In the genomic region with DNA sequence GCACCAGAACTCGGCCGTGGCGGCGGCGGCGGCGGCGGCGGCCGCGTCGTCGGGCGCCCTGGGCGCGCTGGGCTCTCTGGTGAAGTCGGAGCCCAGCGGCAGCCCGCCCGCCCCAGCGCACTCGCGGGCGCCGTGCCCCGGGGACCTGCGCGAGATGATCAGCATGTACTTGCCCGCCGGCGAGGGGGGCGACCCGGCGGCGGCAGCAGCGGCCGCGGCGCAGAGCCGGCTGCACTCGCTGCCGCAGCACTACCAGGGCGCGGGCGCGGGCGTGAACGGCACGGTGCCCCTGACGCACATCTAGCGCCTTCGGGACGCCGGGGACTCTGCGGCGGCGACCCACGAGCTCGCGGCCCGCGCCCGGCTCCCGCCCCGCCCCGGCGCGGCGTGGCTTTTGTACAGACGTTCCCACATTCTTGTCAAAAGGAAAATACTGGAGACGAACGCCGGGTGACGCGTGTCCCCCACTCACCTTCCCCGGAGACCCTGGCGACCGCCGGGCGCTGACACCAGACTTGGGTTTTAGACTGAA, we compare ENCODE assay signal across 14 cellular contexts. TPM values are rescaled to one million over a fixed set of nuclear protein-coding genes. Genes with fewer than 3 reads are reported as not detected.
DNase-seq lines count a peak whose midpoint lies in the region; ATAC-seq, FAIRE-seq and TF ChIP-seq lines count a peak whose summit lies in the region.
"Had no signal": no experiment of that assay in that cellular context is flagged by ENCODE, and none has a peak within 500 bp of the region (broad histone marks: within the 10 kb centered on the region; RNA-seq: fewer than 3 reads in every experiment).

No MANE protein-coding gene starts in this region.

- H3K27me3 Mint-ChIP-seq in activated CD4-positive, alpha-beta memory T cell treated with anti-CD3 and anti-CD28 coated beads, Interleukin-2, amount 10 ng/mL, durations not matched to agents 7 days and 5 days, result peaks cover 59% of the 10 kb centered on the region
- H3K27me3 Mint-ChIP-seq in type B pancreatic cell, result peaks cover 77% of the 10 kb centered on the region

- DNase-seq in right cardiac atrium, result no peak
- no peak for DNase-seq in right atrium auricular region (ENCODE audit: low spot score)
- DNase-seq in activated CD4-positive, alpha-beta memory T cell treated with anti-CD3 and anti-CD28 coated beads, Interleukin-2, amount 10 ng/mL, durations not matched to agents 7 days and 5 days, result no peak
- no peak for DNase-seq in type B pancreatic cell (ENCODE audit: extremely low spot score, unreplicated experiment)
- no peak for DNase-seq in NCI-H1436 (lab: John Stamatoyannopoulos, UW)
- DNase-seq in GM19239 (ENCODE audit: insufficient read length, low spot score), result no peak
- DNase-seq in ascending aorta (ENCODE audit: low spot score in 2 of 2), result no peak
- DNase-seq: kidney glomerular epithelial cell, NCI-H2171 treated with DMSO at 0.1 percent for 48 hours had no signal

- ATAC-seq in right cardiac atrium, result no peak
- ATAC-seq: gastroesophageal sphincter had no signal

- CTCF ChIA-PET in activated CD4-positive, alpha-beta memory T cell treated with anti-CD3 and anti-CD28 coated beads, Interleukin-2, amount 10 ng/mL, durations not matched to agents 7 days and 5 days (lab: Charles Lee), result no interaction called here

- TF ChIP-seq CTCF in right atrium auricular region (IDR thresholded peaks at IDR 0.05) (no peak), type B pancreatic cell (conservative IDR thresholded peaks at IDR 0.05) (no peak), ascending aorta (IDR thresholded peaks at IDR 0.05) (no peak)

- POLR2A ChIA-PET in activated CD4-positive, alpha-beta memory T cell treated with anti-CD3 and anti-CD28 coated beads, Interleukin-2, amount 10 ng/mL, durations not matched to agents 7 days and 5 days (lab: Charles Lee), result no interaction called here

- H3K27me3 ChIP-seq in right cardiac atrium (ENCODE audit: control insufficient read depth, insufficient read depth), result peaks cover 2% of the 10 kb centered on the region
- H3K27me3 ChIP-seq in right atrium auricular region, result peaks cover 37 to 62% of the 10 kb centered on the region in 2 donors
- peaks cover 81% of the 10 kb centered on the region for H3K27me3 ChIP-seq in iPS-18a (ENCODE audit: control insufficient read depth, insufficient read depth, low read length)
- peaks cover 10% of the 10 kb centered on the region for H3K27me3 ChIP-seq in ascending aorta

- H3K4me3 Mint-ChIP-seq in activated CD4-positive, alpha-beta memory T cell treated with anti-CD3 and anti-CD28 coated beads, Interleukin-2, amount 10 ng/mL, durations not matched to agents 7 days and 5 days, result peak overlapping the region; percentile 47
- peak overlapping the region; percentile 77 for H3K4me3 Mint-ChIP-seq in type B pancreatic cell

- no peak for FAIRE-seq in GM19239 (lab: Jason Lieb, UNC)

- no peaks in the 10 kb centered on the region for H3K9me3 ChIP-seq in right cardiac atrium (ENCODE audit: control insufficient read depth, low read length)
- H3K9me3 ChIP-seq in right atrium auricular region, result no peaks in the 10 kb centered on the region
- H3K9me3 ChIP-seq in iPS-18a (ENCODE audit: control insufficient read depth, low read depth, low read length), result no peaks in the 10 kb centered on the region
- H3K9me3 ChIP-seq in ascending aorta, result no peaks in the 10 kb centered on the region
- H3K9me3 ChIP-seq: gastroesophageal sphincter had no signal

- H3K27ac ChIP-seq in right cardiac atrium (ENCODE audit: low read length) (no peak overlapping the region), right atrium auricular region (no peak overlapping the region), iPS-18a (ENCODE audit: low read length) (no peak overlapping the region), ascending aorta (no peak overlapping the region)
- H3K27ac ChIP-seq: gastroesophageal sphincter had no signal

- WGBS in right cardiac atrium, result 3% methylated on average over 80 of the region's 80 CpGs

- peak overlapping the region; percentile 44 for H3K27ac Mint-ChIP-seq in activated CD4-positive, alpha-beta memory T cell treated with anti-CD3 and anti-CD28 coated beads, Interleukin-2, amount 10 ng/mL, durations not matched to agents 7 days and 5 days
- H3K27ac Mint-ChIP-seq in type B pancreatic cell, result peak overlapping the region; percentile 35

- peak overlapping the region; percentile 31 for H3K4me3 ChIP-seq in right cardiac atrium (ENCODE audit: low read length)
- H3K4me3 ChIP-seq in right atrium auricular region, result no peak overlapping the region
- H3K4me3 ChIP-seq in iPS-18a (ENCODE audit: low read length), result peak overlapping the region; percentile 49
- H3K4me3 ChIP-seq in ascending aorta, result no peak overlapping the region

- H3K9ac ChIP-seq in iPS-18a (ENCODE audit: low read length), result no peak overlapping the region

- peaks cover 3% of the 10 kb centered on the region for H3K4me1 Mint-ChIP-seq in activated CD4-positive, alpha-beta memory T cell treated with anti-CD3 and anti-CD28 coated beads, Interleukin-2, amount 10 ng/mL, durations not matched to agents 7 days and 5 days
- H3K4me1 Mint-ChIP-seq in type B pancreatic cell (ENCODE audit: unreplicated experiment), result peaks cover 5% of the 10 kb centered on the region

- H3K36me3 ChIP-seq in right atrium auricular region (no peaks in the 10 kb centered on the region), iPS-18a (ENCODE audit: control insufficient read depth, low read depth, low read length) (no peaks in the 10 kb centered on the region), ascending aorta (no peaks in the 10 kb centered on the region)
- H3K36me3 ChIP-seq: gastroesophageal sphincter had no signal

- no peaks in the 10 kb centered on the region for H3K4me1 ChIP-seq in right cardiac atrium (ENCODE audit: control insufficient read depth, insufficient read depth, low read length)
- peaks cover 0 to 32% of the 10 kb centered on the region in 2 donors for H3K4me1 ChIP-seq in right atrium auricular region
- peaks cover 30% of the 10 kb centered on the region for H3K4me1 ChIP-seq in iPS-18a (ENCODE audit: control insufficient read depth, low read depth, low read length)
- peaks cover 3 to 5% of the 10 kb centered on the region in 2 donors for H3K4me1 ChIP-seq in ascending aorta

- H3K36me3 Mint-ChIP-seq in activated CD4-positive, alpha-beta memory T cell treated with anti-CD3 and anti-CD28 coated beads, Interleukin-2, amount 10 ng/mL, durations not matched to agents 7 days and 5 days (ENCODE audit: low read depth), result peaks cover 19% of the 10 kb centered on the region
- no peaks in the 10 kb centered on the region for H3K36me3 Mint-ChIP-seq in type B pancreatic cell

- intact Hi-C loops in right cardiac atrium (cut with DNase I), result no loop called here
- intact Hi-C loops in ascending aorta (cut with DNase I), result no loop called here

- H3K9me3 Mint-ChIP-seq in activated CD4-positive, alpha-beta memory T cell treated with anti-CD3 and anti-CD28 coated beads, Interleukin-2, amount 10 ng/mL, durations not matched to agents 7 days and 5 days, result no peaks in the 10 kb centered on the region
- H3K9me3 Mint-ChIP-seq in type B pancreatic cell, result no peaks in the 10 kb centered on the region

RNA-seq across cellular contexts. Expression of a gene that starts 1.6 kb away (rescaled TPM):
- total RNA-seq in right cardiac atrium (not detected), right atrium auricular region (not detected), type B pancreatic cell (ENCODE audit: low replicate concordance) (0.17 and 1.3 TPM in 2 replicates), ascending aorta (not detected)
- polyA plus RNA-seq in right cardiac atrium, result not detected
- not detected for total RNA-seq in activated CD4-positive, alpha-beta memory T cell treated with anti-CD3 and anti-CD28 coated beads, Interleukin-2, amount 10 ng/mL, durations not matched to agents 7 days and 5 days
- total RNA-seq: aorta, MCF 10A, subcutaneous adipose tissue had no signal
- polyA plus RNA-seq: aorta had no signal

Comparison
In these comparisons a context has a peak if more than half of its experiments do, and no peak if none do; other contexts are left out.
1. H3K4me3 ChIP-seq: peak in right cardiac atrium (single experiment) and iPS-18a (single experiment); none in right atrium auricular region (0 of 2) and ascending aorta (0 of 2).